ENCODE assay signal across 8 cellular contexts in the genomic region with DNA sequence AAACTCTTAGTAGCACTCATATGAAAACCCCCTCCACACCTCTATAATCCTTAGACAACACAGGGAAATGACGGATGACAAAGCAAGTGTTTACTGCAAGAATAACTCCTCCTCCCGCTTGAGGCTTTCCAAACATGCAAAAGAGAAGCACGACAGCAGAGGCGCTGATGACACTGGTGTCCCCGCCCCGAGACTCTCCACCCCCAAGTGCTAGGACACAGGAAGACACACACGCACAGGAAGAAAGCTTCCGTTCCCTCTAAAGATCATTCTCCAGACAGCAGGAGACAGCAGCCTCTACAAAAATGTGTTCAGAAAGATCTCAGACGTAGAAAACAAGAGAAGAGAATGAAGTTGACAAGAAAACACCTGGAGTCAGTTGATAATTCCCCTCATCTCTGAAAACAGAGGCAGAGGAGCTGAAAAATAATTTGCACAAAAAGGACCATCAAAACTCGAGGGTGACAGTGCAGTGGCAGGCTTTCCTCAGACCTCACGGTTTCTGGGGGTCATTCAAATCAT.
DNase-seq lines count a peak whose midpoint lies in the region; ATAC-seq and TF ChIP-seq lines count a peak whose summit lies in the region.

No MANE protein-coding gene starts in this region.

- 50 to 70% (median 60%) methylated on average over 11 of the region's 11 CpGs for WGBS in ovary, 3 donors

- TF ChIP-seq CTCF in ascending aorta (IDR thresholded peaks at IDR 0.05) (no peak), ovary (IDR thresholded peaks at IDR 0.05) (no peak)

- DNase-seq in GF-D8 (lab: John Stamatoyannopoulos, UW), result peak; percentile 70
- peak; percentile 27 to 96 (median 64) for DNase-seq in T-helper 2 cell
- peak; percentile 35 to 73 for DNase-seq in ascending aorta (ENCODE audit: low spot score in 2 of 2)
- peak; percentile 63 to 76 for DNase-seq in lung microvascular endothelial cell (ENCODE audit: low read depth in 2 of 2)
- peak; percentile 48 for DNase-seq in stimulated activated CD8-positive, alpha-beta memory T cell treated with anti-CD3 and anti-CD28 coated beads, Interleukin-4, amount 100 ng/mL, for 24 hours (ENCODE audit: low read depth)
- DNase-seq in ovary, result no peak

- no peak for TF ChIP-seq POLR2A in ovary (IDR thresholded peaks at IDR 0.05)

- ATAC-seq in HG03354 (IDR thresholded peaks at IDR 0.05; ENCODE audit: poor library complexity, severe bottlenecking, unreplicated experiment) (peak; percentile 73), GM19324 (IDR thresholded peaks at IDR 0.05; ENCODE audit: low FRiP score, unreplicated experiment) (no peak)

- no peaks in the 10 kb centered on the region for H3K27me3 ChIP-seq in ascending aorta
- no peaks in the 10 kb centered on the region for H3K27me3 ChIP-seq in ovary

- H3K4me1 ChIP-seq in ascending aorta, result no peaks in the 10 kb centered on the region
- H3K4me1 ChIP-seq in ovary (ENCODE audit: insufficient read depth), result peaks cover 2% of the 10 kb centered on the region

- H3K9me3 ChIP-seq in ascending aorta (no peaks in the 10 kb centered on the region), ovary (no peaks in the 10 kb centered on the region)

- H3K27ac ChIP-seq in ascending aorta, result no peak overlapping the region
- no peak overlapping the region for H3K27ac ChIP-seq in ovary

- H3K36me3 ChIP-seq in ascending aorta (peaks cover 60 to 63% of the 10 kb centered on the region in 2 donors), ovary (no peaks in the 10 kb centered on the region)

- H3K4me3 ChIP-seq in ascending aorta (no peak overlapping the region), ovary (no peak overlapping the region)

- intact Hi-C loops in ascending aorta (cut with DNase I), result no loop called here
- intact Hi-C loops in ovary (cut with DNase I), result no loop called here

- TF ChIP-seq EP300 in ovary (IDR thresholded peaks at IDR 0.05), result no peak

Comparison
In these comparisons a context has a peak if more than half of its experiments do, and no peak if none do; other contexts are left out.
1. DNase-seq: peak in GF-D8 (single experiment), T-helper 2 cell (5 of 5), ascending aorta (2 of 2), lung microvascular endothelial cell (2 of 2) and stimulated activated CD8-positive, alpha-beta memory T cell treated with anti-CD3 and anti-CD28 coated beads, Interleukin-4, amount 100 ng/mL, for 24 hours (single experiment); none in ovary (0 of 5).